ENCODE assay signal across 8 cellular contexts in genomic region chr11:2778630-2779498, GRCh38.
DNase-seq lines count a peak whose midpoint lies in the region; ATAC-seq and TF ChIP-seq lines count a peak whose summit lies in the region.

No MANE protein-coding gene starts in this region.

- peak overlapping the region in 2 of 7 donors; percentile 18 to 23 for H3K27ac Mint-ChIP-seq in CD14-positive monocyte
- H3K27ac Mint-ChIP-seq in chondrocyte (ENCODE audit: unreplicated experiment): peak overlapping the region; percentile 88
- no peak overlapping the region for H3K27ac Mint-ChIP-seq in activated T-helper 1 cell treated with anti-CD3 and anti-CD28 coated beads, Interleukin-12 subunit alpha, Interleukin-12 subunit beta, Interleukin-2, Interleukin-4 antibody, amounts not matched to agents 30 ng/mL and 10 ng/mL and 1 ng/mL, durations not matched to agents 14 hours and 24 hours and 36 hours

- no peak for TF ChIP-seq CTCF in CD14-positive monocyte (IDR thresholded peaks at IDR 0.05)
- TF ChIP-seq CTCF in chondrocyte (IDR thresholded peaks at IDR 0.05): peak; percentile 48

- H3K27me3 Mint-ChIP-seq in CD14-positive monocyte (ENCODE audit: low read depth in 3 of 3) (peaks cover 3 to 18% (median 5%) of the 10 kb centered on the region in 3 donors), chondrocyte (ENCODE audit: low read depth) (peaks cover 2% of the 10 kb centered on the region)
- peaks cover 2% of the 10 kb centered on the region for H3K27me3 Mint-ChIP-seq in activated T-helper 1 cell treated with anti-CD3 and anti-CD28 coated beads, Interleukin-12 subunit alpha, Interleukin-12 subunit beta, Interleukin-2, Interleukin-4 antibody, amounts not matched to agents 30 ng/mL and 10 ng/mL and 1 ng/mL, durations not matched to agents 14 hours and 24 hours and 36 hours (ENCODE audit: insufficient read depth)

- H3K27me3 ChIP-seq in H7 (ENCODE audit: control insufficient read depth, insufficient read depth, low read length) (peaks cover 3% of the 10 kb centered on the region), layer of hippocampus (ENCODE audit: control insufficient read depth, insufficient read depth, low read length) (no peaks in the 10 kb centered on the region)

- H3K36me3 Mint-ChIP-seq in CD14-positive monocyte (peaks cover 47 to 48% of the 10 kb centered on the region in 2 donors), chondrocyte (ENCODE audit: low read depth) (no peaks in the 10 kb centered on the region)
- no peaks in the 10 kb centered on the region for H3K36me3 Mint-ChIP-seq in activated T-helper 1 cell treated with anti-CD3 and anti-CD28 coated beads, Interleukin-12 subunit alpha, Interleukin-12 subunit beta, Interleukin-2, Interleukin-4 antibody, amounts not matched to agents 30 ng/mL and 10 ng/mL and 1 ng/mL, durations not matched to agents 14 hours and 24 hours and 36 hours (ENCODE audit: low read depth)

- H3K9me3 Mint-ChIP-seq in CD14-positive monocyte (peaks cover 0 to 3% (median 0%) of the 10 kb centered on the region in 7 donors), chondrocyte (ENCODE audit: low read depth) (peaks cover 5% of the 10 kb centered on the region)
- no peaks in the 10 kb centered on the region for H3K9me3 Mint-ChIP-seq in activated T-helper 1 cell treated with anti-CD3 and anti-CD28 coated beads, Interleukin-12 subunit alpha, Interleukin-12 subunit beta, Interleukin-2, Interleukin-4 antibody, amounts not matched to agents 30 ng/mL and 10 ng/mL and 1 ng/mL, durations not matched to agents 14 hours and 24 hours and 36 hours

- peak overlapping the region; percentile 92 for H3K27ac ChIP-seq in layer of hippocampus (ENCODE audit: low read depth, low read length)
- H3K27ac ChIP-seq in substantia nigra (ENCODE audit: low read depth, low read length, poor library complexity, severe bottlenecking): peak overlapping the region; percentile 95

- intact Hi-C loops in CD14-positive monocyte (cut with micrococcal nuclease): no loop called here
- intact Hi-C loops in activated T-helper 1 cell treated with anti-CD3 and anti-CD28 coated beads, Interleukin-12 subunit alpha, Interleukin-12 subunit beta, Interleukin-2, Interleukin-4 antibody, amounts not matched to agents 30 ng/mL and 10 ng/mL and 1 ng/mL, durations not matched to agents 14 hours and 24 hours and 36 hours (cut with micrococcal nuclease): no loop called here

- no peak for ATAC-seq in GM18498 (IDR thresholded peaks at IDR 0.05; ENCODE audit: unreplicated experiment)

- H3K4me3 Mint-ChIP-seq in CD14-positive monocyte (peak overlapping the region in 1 of 2 donors; percentile 72), chondrocyte (ENCODE audit: unreplicated experiment) (no peak overlapping the region)
- no peak overlapping the region for H3K4me3 Mint-ChIP-seq in activated T-helper 1 cell treated with anti-CD3 and anti-CD28 coated beads, Interleukin-12 subunit alpha, Interleukin-12 subunit beta, Interleukin-2, Interleukin-4 antibody, amounts not matched to agents 30 ng/mL and 10 ng/mL and 1 ng/mL, durations not matched to agents 14 hours and 24 hours and 36 hours

- DNase-seq in CD14-positive monocyte (ENCODE audit: low spot score) (peak; percentile 47), H7 (peak; percentile 65), NOMO-1 (lab: John Stamatoyannopoulos, UW; ENCODE audit: unreplicated experiment in 2 of 2) (peak; percentile 48 to 56), chondrocyte (ENCODE audit: low spot score) (peak; percentile 93), substantia nigra (lab: John Stamatoyannopoulos, UW) (peak in 46 of 49 donors; percentile 31 to 93 (median 72))
- DNase-seq in activated T-helper 1 cell treated with anti-CD3 and anti-CD28 coated beads, Interleukin-12 subunit alpha, Interleukin-12 subunit beta, Interleukin-2, Interleukin-4 antibody, amounts not matched to agents 30 ng/mL and 10 ng/mL and 1 ng/mL, durations not matched to agents 14 hours and 24 hours and 36 hours (ENCODE audit: low spot score): no peak

- H3K4me1 Mint-ChIP-seq in CD14-positive monocyte: peaks cover 51% of the 10 kb centered on the region
- peaks cover 33% of the 10 kb centered on the region for H3K4me1 Mint-ChIP-seq in chondrocyte (ENCODE audit: low read depth)
- H3K4me1 Mint-ChIP-seq in activated T-helper 1 cell treated with anti-CD3 and anti-CD28 coated beads, Interleukin-12 subunit alpha, Interleukin-12 subunit beta, Interleukin-2, Interleukin-4 antibody, amounts not matched to agents 30 ng/mL and 10 ng/mL and 1 ng/mL, durations not matched to agents 14 hours and 24 hours and 36 hours (ENCODE audit: low read depth): no peaks in the 10 kb centered on the region

- H3K36me3 ChIP-seq in H7 (replicated peaks; ENCODE audit: control insufficient read depth, insufficient read depth, low read length): no peaks in the 10 kb centered on the region

- H3K4me3 ChIP-seq in H7 (ENCODE audit: insufficient read depth, low read depth, low read length): no peak overlapping the region
